ENCODE assay signal across 8 cellular contexts in genomic region chr2:126776701-126777619, GRCh38.
A peak's percentile ranks its signal among the peaks of the same experiment; 100 is the strongest.
DNase-seq lines count a peak whose midpoint lies in the region; ATAC-seq and TF ChIP-seq lines count a peak whose summit lies in the region.

No MANE protein-coding gene starts in this region.

- H3K27me3 Mint-ChIP-seq in activated CD4-positive, alpha-beta memory T cell treated with anti-CD3 and anti-CD28 coated beads for 36 hours: peaks cover 2% of the 10 kb centered on the region

- POLR2A ChIA-PET in activated CD4-positive, alpha-beta memory T cell treated with anti-CD3 and anti-CD28 coated beads for 36 hours (lab: Charles Lee): interaction anchor here (0.5 kb wide), 1 partner anchor 1557 kb away, joined by 3 read pairs; no protein-coding TSS in a partner anchor

- CTCF ChIA-PET in activated CD4-positive, alpha-beta memory T cell treated with anti-CD3 and anti-CD28 coated beads for 36 hours (lab: Charles Lee): interaction anchor here (0.6 to 4.5 kb wide), 26 partner anchors 8 to 548 kb away, joined by 3 to 135 read pairs (median 3); partner anchors contain the start of gene GYPC

- no peak overlapping the region for H3K27ac Mint-ChIP-seq in activated CD4-positive, alpha-beta memory T cell treated with anti-CD3 and anti-CD28 coated beads for 36 hours

- peak; percentile 11 for DNase-seq in AG09309 (ENCODE audit: low read depth)
- DNase-seq in NCI-H345 treated with DMSO at 0.1 percent for 48 hours (lab: John Stamatoyannopoulos, UW; ENCODE audit: unreplicated experiment): peak; percentile 17
- DNase-seq in activated CD4-positive, alpha-beta memory T cell treated with anti-CD3 and anti-CD28 coated beads for 36 hours: peak; percentile 87
- peak; percentile 88 for DNase-seq in ecto neural progenitor cell (ENCODE audit: low spot score)
- peak; percentile 65 to 96 for DNase-seq in lower leg skin (ENCODE audit: low spot score in 2 of 2)
- peak; percentile 80 for DNase-seq in stimulated activated CD4-positive, alpha-beta T cell treated with anti-CD3 and anti-CD28 coated beads, Interleukin-4, amount 100 ng/mL, for 24 hours

- intact Hi-C loops in activated CD4-positive, alpha-beta memory T cell treated with anti-CD3 and anti-CD28 coated beads for 36 hours (cut with micrococcal nuclease): loop anchor here (1.0 kb wide), 5 partner anchors 119 to 532 kb away; no protein-coding TSS in a partner anchor
- intact Hi-C loops in lower leg skin (cut with DNase I; ENCODE audit: low total_unique reads): no loop called here

- peak overlapping the region; percentile 83 for H3K4me3 Mint-ChIP-seq in activated CD4-positive, alpha-beta memory T cell treated with anti-CD3 and anti-CD28 coated beads for 36 hours

- no peaks in the 10 kb centered on the region for H3K36me3 Mint-ChIP-seq in activated CD4-positive, alpha-beta memory T cell treated with anti-CD3 and anti-CD28 coated beads for 36 hours

- H3K4me1 Mint-ChIP-seq in activated CD4-positive, alpha-beta memory T cell treated with anti-CD3 and anti-CD28 coated beads for 36 hours (ENCODE audit: low read depth): peaks cover 7% of the 10 kb centered on the region

- 1% methylated on average over 60 to 63 of the region's 66 CpGs for WGBS in lower leg skin, 2 donors

- TF ChIP-seq POLR2A in lower leg skin (IDR thresholded peaks at IDR 0.05): no peak

- H3K9me3 Mint-ChIP-seq in activated CD4-positive, alpha-beta memory T cell treated with anti-CD3 and anti-CD28 coated beads for 36 hours: no peaks in the 10 kb centered on the region

- TF ChIP-seq CTCF in AG09309 (IDR thresholded peaks at IDR 0.05; ENCODE audit: control insufficient read depth, insufficient read depth, low read depth, low read length, missing control alignments) (peak; percentile 98), lower leg skin (IDR thresholded peaks at IDR 0.05) (peak in 1 of 3 donors; percentile 58)

- ATAC-seq in GM18858 (IDR thresholded peaks at IDR 0.05; ENCODE audit: unreplicated experiment): peak; percentile 85
- peak; percentile 79 for ATAC-seq in HG03095 (IDR thresholded peaks at IDR 0.05; ENCODE audit: unreplicated experiment)

- peak overlapping the region; percentile 42 for H3K4me3 ChIP-seq in AG09309 (ENCODE audit: control insufficient read depth, low read depth, low read length)
- peak overlapping the region; percentile 2 for H3K4me3 ChIP-seq in lower leg skin (ENCODE audit: low read depth, poor library complexity, severe bottlenecking)

Comparison
In these comparisons a context has a peak if more than half of its experiments do, and no peak if none do; other contexts are left out.
1. Peak in every context shown above with its lines: DNase-seq, ATAC-seq and H3K4me3 ChIP-seq.
2. DNase-seq: peak in every context shown above with its lines; median percentile 88 in ecto neural progenitor cell; 87 in activated CD4-positive, alpha-beta memory T cell treated with anti-CD3 and anti-CD28 coated beads for 36 hours; 80 in lower leg skin; 80 in stimulated activated CD4-positive, alpha-beta T cell treated with anti-CD3 and anti-CD28 coated beads, Interleukin-4, amount 100 ng/mL, for 24 hours; 17 in NCI-H345 treated with DMSO at 0.1 percent for 48 hours; 11 in AG09309.